ENCODE assay signal across 1 cellular context in genomic region chr1:2404890-2405511, GRCh38.
TF ChIP-seq lines count a peak whose summit lies in the region.

No MANE protein-coding gene starts in this region.

TF ChIP-seq in K562, 482 proteins besides CTCF, POLR2A, EP300 and RAD21:
- TF ChIP-seq RBM22 (IDR thresholded peaks at IDR 0.05; ENCODE audit: low read depth, low read length, poor library complexity, severe bottlenecking) = peak; percentile 56
- TF ChIP-seq POLR2G (IDR thresholded peaks at IDR 0.05; ENCODE audit: low read depth, low read length) = peak; percentile 68
- peak; percentile 83 for TF ChIP-seq ZBTB33 (CRISPR knock-in tag; IDR thresholded peaks at IDR 0.05)
- peak; percentile 49; the same call in 1 of the 2 replicates for TF ChIP-seq SUPT5H (IDR thresholded peaks at IDR 0.05)
- 0 out of 2 replicates have a peak, but pooled peaks have one; percentile 21 for TF ChIP-seq CBX1 (IDR thresholded peaks at IDR 0.05; ENCODE audit: low read depth)
- TF ChIP-seq ZNF740 (CRISPR knock-in tag; IDR thresholded peaks at IDR 0.05) = no peak
- no peak for TF ChIP-seq ZNF740 (tag; IDR thresholded peaks at IDR 0.05)
